ENCODE assay signal across 8 cellular contexts in the genomic region with DNA sequence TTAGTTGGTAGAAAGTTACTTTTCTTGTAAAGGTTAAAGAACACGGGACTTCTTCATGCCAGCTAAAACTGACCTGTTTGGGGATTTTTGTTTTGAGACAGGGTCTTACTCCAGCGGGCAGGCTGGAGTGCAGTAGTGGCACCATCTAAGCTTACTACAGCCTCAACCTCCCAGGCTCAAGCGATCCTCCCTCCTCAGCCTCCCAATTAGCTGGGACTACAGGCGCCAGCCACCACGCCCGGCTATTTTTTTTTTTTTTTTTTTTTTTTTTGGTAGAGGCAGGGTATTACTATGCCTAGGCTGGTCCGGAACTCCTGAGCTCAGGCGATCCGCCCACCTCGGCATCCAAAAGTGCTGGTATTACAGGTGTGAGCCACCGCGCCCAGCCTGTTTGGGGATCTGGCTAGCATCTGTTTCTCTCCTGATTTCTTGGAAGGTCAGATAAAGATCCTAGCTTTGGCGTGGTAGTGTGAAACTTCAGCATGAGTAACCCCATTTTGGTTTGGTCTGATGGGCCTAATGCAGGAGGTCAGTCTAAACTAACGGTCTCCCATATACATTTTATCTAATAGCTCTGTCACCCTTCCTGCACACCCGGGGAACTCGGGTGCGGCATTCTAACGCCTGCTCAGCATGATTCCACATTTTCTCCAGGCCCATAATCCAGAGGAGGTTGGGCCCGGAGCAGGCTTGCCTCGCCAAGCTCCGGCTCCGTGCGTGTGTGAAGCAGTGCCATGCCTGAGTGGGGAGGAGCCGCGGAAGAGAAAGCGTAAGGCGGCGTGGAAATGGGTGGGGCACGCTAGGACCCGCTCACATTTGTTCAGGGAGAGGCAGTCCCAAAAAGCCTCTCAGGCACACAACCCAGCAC. TPM values are rescaled to one million over a fixed set of nuclear protein-coding genes. Genes with fewer than 3 reads are reported as not detected.
A peak's percentile ranks its signal among the peaks of the same experiment; 100 is the strongest.
DNase-seq lines count a peak whose midpoint lies in the region; ATAC-seq and TF ChIP-seq lines count a peak whose summit lies in the region.

No MANE protein-coding gene starts in this region.

- peak overlapping the region; percentile 92 for H3K27ac ChIP-seq in OCI-LY3 (ENCODE audit: low read length)
- peak overlapping the region; percentile 99 for H3K27ac ChIP-seq in stomach smooth muscle (ENCODE audit: low read length)

- peak overlapping the region; percentile 99 for H3K9ac ChIP-seq in OCI-LY3 (ENCODE audit: low read length)
- peak overlapping the region; percentile 99 to 100 for H3K9ac ChIP-seq in stomach smooth muscle (ENCODE audit: low read length in 2 of 2)

- no peak for DNase-seq in BJ (ENCODE audit: low read depth)
- DNase-seq in activated T-helper 1 cell treated with anti-CD3 and anti-CD28 coated beads, Interleukin-12 subunit alpha, Interleukin-12 subunit beta, Interleukin-2, Interleukin-4 antibody, amounts not matched to agents 30 ng/mL and 10 ng/mL and 1 ng/mL, durations not matched to agents 14 hours and 24 hours and 36 hours (ENCODE audit: low spot score) = peak; percentile 76
- DNase-seq in fibroblast of pulmonary artery (ENCODE audit: low read depth) = peak; percentile 84
- no peak for DNase-seq in nephron progenitor cell

- CTCF ChIA-PET in BJ (lab: Yijun Ruan, JAX) = interaction anchor here (1.0 to 3.4 kb wide), 7 partner anchors 9 to 25 kb away, joined by 3 to 19 read pairs (median 5); partner anchors contain the start of gene COMTD1

- peaks cover 30% of the 10 kb centered on the region for H3K4me1 Mint-ChIP-seq in activated T-helper 1 cell treated with anti-CD3 and anti-CD28 coated beads, Interleukin-12 subunit alpha, Interleukin-12 subunit beta, Interleukin-2, Interleukin-4 antibody, amounts not matched to agents 30 ng/mL and 10 ng/mL and 1 ng/mL, durations not matched to agents 14 hours and 24 hours and 36 hours (ENCODE audit: low read depth)
- peaks cover 54% of the 10 kb centered on the region for H3K4me1 Mint-ChIP-seq in nephron progenitor cell

- H3K9me3 ChIP-seq in OCI-LY3 (ENCODE audit: insufficient read depth, low read length) = no peaks in the 10 kb centered on the region
- H3K9me3 ChIP-seq in stomach smooth muscle (ENCODE audit: control insufficient read depth in 2 of 2, low read length in 2 of 2) = no peaks in the 10 kb centered on the region

- ATAC-seq in GM19025 (IDR thresholded peaks at IDR 0.05; ENCODE audit: low read depth, unreplicated experiment) (peak; percentile 42), HG03175 (IDR thresholded peaks at IDR 0.05; ENCODE audit: unreplicated experiment) (peak; percentile 55)

- H3K79me2 ChIP-seq in OCI-LY3 (ENCODE audit: low read length) = peaks cover 39% of the 10 kb centered on the region

- no peaks in the 10 kb centered on the region for H3K27me3 Mint-ChIP-seq in activated T-helper 1 cell treated with anti-CD3 and anti-CD28 coated beads, Interleukin-12 subunit alpha, Interleukin-12 subunit beta, Interleukin-2, Interleukin-4 antibody, amounts not matched to agents 30 ng/mL and 10 ng/mL and 1 ng/mL, durations not matched to agents 14 hours and 24 hours and 36 hours (ENCODE audit: insufficient read depth)
- H3K27me3 Mint-ChIP-seq in nephron progenitor cell (ENCODE audit: low read depth, poor library complexity) = peaks cover 10% of the 10 kb centered on the region

- H3K4me2 ChIP-seq in OCI-LY3 (ENCODE audit: low read length) = peak overlapping the region; percentile 99

- no peaks in the 10 kb centered on the region for H4K20me1 ChIP-seq in OCI-LY3 (ENCODE audit: insufficient read depth, low read length)

- intact Hi-C loops in activated T-helper 1 cell treated with anti-CD3 and anti-CD28 coated beads, Interleukin-12 subunit alpha, Interleukin-12 subunit beta, Interleukin-2, Interleukin-4 antibody, amounts not matched to agents 30 ng/mL and 10 ng/mL and 1 ng/mL, durations not matched to agents 14 hours and 24 hours and 36 hours (cut with micrococcal nuclease) = loop anchor here (1.0 kb wide), 8 partner anchors 21 to 1424 kb away; partner anchors contain the start of genes ADK, KAT6B, SAMD8 and ZSWIM8

- no peaks in the 10 kb centered on the region for H3K9me3 Mint-ChIP-seq in activated T-helper 1 cell treated with anti-CD3 and anti-CD28 coated beads, Interleukin-12 subunit alpha, Interleukin-12 subunit beta, Interleukin-2, Interleukin-4 antibody, amounts not matched to agents 30 ng/mL and 10 ng/mL and 1 ng/mL, durations not matched to agents 14 hours and 24 hours and 36 hours
- H3K9me3 Mint-ChIP-seq in nephron progenitor cell = no peaks in the 10 kb centered on the region

- TF ChIP-seq CTCF in BJ (IDR thresholded peaks at IDR 0.05; ENCODE audit: insufficient read depth, low read depth, low read length) (no peak), OCI-LY3 (IDR thresholded peaks at IDR 0.05; ENCODE audit: low read depth, low read length) (no peak), fibroblast of pulmonary artery (IDR thresholded peaks at IDR 0.05; ENCODE audit: low read length, missing control alignments) (no peak), nephron progenitor cell (IDR thresholded peaks at IDR 0.05) (no peak)

- H3K36me3 ChIP-seq in BJ (ENCODE audit: control insufficient read depth, insufficient read depth, low read length) = peaks cover 7% of the 10 kb centered on the region
- peaks cover 8% of the 10 kb centered on the region for H3K36me3 ChIP-seq in OCI-LY3 (replicated peaks; ENCODE audit: low read depth, low read length)
- H3K36me3 ChIP-seq in stomach smooth muscle (ENCODE audit: control insufficient read depth in 2 of 2, insufficient read depth in 2 of 2, low read length in 2 of 2) = peaks cover 2 to 14% of the 10 kb centered on the region in 2 donors

- peak overlapping the region; percentile 92 for H3K4me3 Mint-ChIP-seq in activated T-helper 1 cell treated with anti-CD3 and anti-CD28 coated beads, Interleukin-12 subunit alpha, Interleukin-12 subunit beta, Interleukin-2, Interleukin-4 antibody, amounts not matched to agents 30 ng/mL and 10 ng/mL and 1 ng/mL, durations not matched to agents 14 hours and 24 hours and 36 hours
- peak overlapping the region; percentile 96 for H3K4me3 Mint-ChIP-seq in nephron progenitor cell

- peaks cover 23% of the 10 kb centered on the region for H3K36me3 Mint-ChIP-seq in activated T-helper 1 cell treated with anti-CD3 and anti-CD28 coated beads, Interleukin-12 subunit alpha, Interleukin-12 subunit beta, Interleukin-2, Interleukin-4 antibody, amounts not matched to agents 30 ng/mL and 10 ng/mL and 1 ng/mL, durations not matched to agents 14 hours and 24 hours and 36 hours (ENCODE audit: low read depth)
- peaks cover 25% of the 10 kb centered on the region for H3K36me3 Mint-ChIP-seq in nephron progenitor cell (ENCODE audit: low read depth)

- H3K4me3 ChIP-seq in BJ (ENCODE audit: low read depth, low read length) = peak overlapping the region; percentile 79
- peak overlapping the region; percentile 98 for H3K4me3 ChIP-seq in OCI-LY3 (ENCODE audit: low read length)
- peak overlapping the region; percentile 94 for H3K4me3 ChIP-seq in fibroblast of pulmonary artery (replicated peaks; ENCODE audit: low read depth, low read length)
- H3K4me3 ChIP-seq in stomach smooth muscle (ENCODE audit: low read length in 2 of 2) = peak overlapping the region; percentile 92 to 96

- H3K4me1 ChIP-seq in OCI-LY3 (ENCODE audit: low read length) (peaks cover 12% of the 10 kb centered on the region), stomach smooth muscle (ENCODE audit: control insufficient read depth, insufficient read depth, low read length) (peaks cover 37% of the 10 kb centered on the region)

- peak overlapping the region; percentile 95 for H2AFZ ChIP-seq in OCI-LY3 (ENCODE audit: low read depth, low read length)

- H3K27me3 ChIP-seq in BJ (ENCODE audit: control insufficient read depth, insufficient read depth, low read length) = no peaks in the 10 kb centered on the region
- H3K27me3 ChIP-seq in OCI-LY3 (ENCODE audit: low read depth, low read length) = no peaks in the 10 kb centered on the region
- no peaks in the 10 kb centered on the region for H3K27me3 ChIP-seq in stomach smooth muscle (ENCODE audit: control insufficient read depth in 1 of 2, insufficient read depth in 2 of 2, low read length in 2 of 2)

- peak overlapping the region; percentile 100 for H3K27ac Mint-ChIP-seq in activated T-helper 1 cell treated with anti-CD3 and anti-CD28 coated beads, Interleukin-12 subunit alpha, Interleukin-12 subunit beta, Interleukin-2, Interleukin-4 antibody, amounts not matched to agents 30 ng/mL and 10 ng/mL and 1 ng/mL, durations not matched to agents 14 hours and 24 hours and 36 hours
- H3K27ac Mint-ChIP-seq in nephron progenitor cell = peak overlapping the region; percentile 99

- POLR2A ChIA-PET in BJ (lab: Charles Lee) = interaction anchor here (0.6 kb wide), 1 partner anchor 10 kb away, joined by 3 read pairs; no protein-coding TSS in a partner anchor

RNA-seq across cellular contexts. Expression of gene VDAC2, which starts 1.0 kb away (rescaled TPM):
- polyA plus RNA-seq in BJ (2011; rRNA removed) = 80.9 and 149 TPM in 2 replicates
- 35.4 and 47.2 TPM in 2 replicates for polyA minus RNA-seq in BJ (2011; rRNA and poly(A)+ RNA removed)
- total RNA-seq in activated T-helper 1 cell treated with anti-CD3 and anti-CD28 coated beads, Interleukin-12 subunit alpha, Interleukin-12 subunit beta, Interleukin-2, Interleukin-4 antibody, amounts not matched to agents 30 ng/mL and 10 ng/mL and 1 ng/mL, durations not matched to agents 14 hours and 24 hours and 36 hours = 220 and 224 TPM in 2 replicates

RNA-seq across cellular contexts. Expression of gene COMTD1, which starts 26.2 kb away (rescaled TPM):
- 3.1 and 3.3 TPM in 2 replicates for polyA plus RNA-seq in BJ (2011; rRNA removed)
- polyA minus RNA-seq in BJ (2011; rRNA and poly(A)+ RNA removed) = 0.51 and 1.3 TPM in 2 replicates
- total RNA-seq in activated T-helper 1 cell treated with anti-CD3 and anti-CD28 coated beads, Interleukin-12 subunit alpha, Interleukin-12 subunit beta, Interleukin-2, Interleukin-4 antibody, amounts not matched to agents 30 ng/mL and 10 ng/mL and 1 ng/mL, durations not matched to agents 14 hours and 24 hours and 36 hours = 36.4 and 36.9 TPM in 2 replicates

Comparison
In these comparisons a context has a peak if more than half of its experiments do, and no peak if none do; other contexts are left out.
1. DNase-seq: peak in activated T-helper 1 cell treated with anti-CD3 and anti-CD28 coated beads, Interleukin-12 subunit alpha, Interleukin-12 subunit beta, Interleukin-2, Interleukin-4 antibody, amounts not matched to agents 30 ng/mL and 10 ng/mL and 1 ng/mL, durations not matched to agents 14 hours and 24 hours and 36 hours (single experiment) and fibroblast of pulmonary artery (single experiment); none in BJ (single experiment) and nephron progenitor cell (single experiment).
2. Peak in every context shown above with its lines, with median percentiles within 50 percentile points of each other: H3K4me3 ChIP-seq.